ENCODE assay signal across 8 cellular contexts in the genomic region with DNA sequence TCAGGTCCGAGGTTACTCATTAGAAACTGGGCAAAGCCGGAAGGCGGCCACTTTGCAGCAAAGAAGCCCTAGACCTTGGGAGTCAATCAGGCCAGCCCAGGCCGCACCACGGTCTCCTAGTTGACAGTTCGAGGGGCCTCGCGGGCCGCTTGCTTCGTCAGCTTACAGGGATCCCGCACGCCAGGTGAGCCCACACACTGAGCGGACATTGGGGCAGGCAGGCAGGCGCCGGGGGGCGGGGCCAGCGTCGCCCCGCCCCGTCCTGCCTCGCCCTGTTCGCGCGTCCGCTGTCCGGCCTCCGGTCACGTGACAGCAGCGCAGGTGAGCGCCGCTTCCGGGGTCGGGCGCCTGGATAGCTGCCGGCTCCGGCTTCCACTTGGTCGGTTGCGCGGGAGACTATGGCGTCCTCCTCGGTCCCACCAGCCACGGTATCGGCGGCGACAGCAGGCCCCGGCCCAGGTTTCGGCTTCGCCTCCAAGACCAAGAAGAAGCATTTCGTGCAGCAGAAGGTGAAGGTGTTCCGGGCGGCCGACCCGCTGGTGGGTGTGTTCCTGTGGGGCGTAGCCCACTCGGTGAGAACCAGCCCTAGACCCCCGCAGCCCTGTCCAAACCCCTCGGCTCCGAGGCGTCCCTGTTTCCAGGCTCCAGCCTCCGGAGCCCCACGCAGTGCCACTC. TPM values are rescaled to one million over a fixed set of nuclear protein-coding genes. Genes with fewer than 3 reads are reported as not detected.
DNase-seq lines count a peak whose midpoint lies in the region; ATAC-seq and TF ChIP-seq lines count a peak whose summit lies in the region.

A gene (plus strand): TSS at position 301 of the 675 bp plus-strand sequence. CDS start 98 bp downstream, at position 399.

- peak within 1 kb of the TSS; percentile 77 for H3K27ac Mint-ChIP-seq in T-helper 2 cell treated with Interferon-gamma antibody and Interleukin-4, amounts not matched to agents 5 μg/mL and 100 μg/mL, for 36 hours

- H3K27me3 Mint-ChIP-seq in T-helper 2 cell treated with Interferon-gamma antibody and Interleukin-4, amounts not matched to agents 5 μg/mL and 100 μg/mL, for 36 hours (ENCODE audit: low read depth), result peaks cover 2% of the 10 kb centered on the region

- intact Hi-C loops in ascending aorta (cut with DNase I) (loop anchor here (2.0 kb wide), 2 partner anchors 20 to 30 kb away; a partner anchor contains a TSS), vagina (cut with DNase I) (no loop called here)

- H3K9ac ChIP-seq in rectal smooth muscle tissue (ENCODE audit: low read length), result peak within 1 kb of the TSS; percentile 82

- peak in 1 of 2 donors; percentile 35 for TF ChIP-seq POLR2A in vagina (IDR thresholded peaks at IDR 0.05)

- H3K27me3 ChIP-seq in ascending aorta, result no peaks in the 10 kb centered on the region
- no peaks in the 10 kb centered on the region for H3K27me3 ChIP-seq in rectal smooth muscle tissue (ENCODE audit: control insufficient read depth, insufficient read depth, low read length)
- H3K27me3 ChIP-seq in vagina, result no peaks in the 10 kb centered on the region

- H3K4me1 ChIP-seq in ascending aorta, result peaks cover 0 to 19% of the 10 kb centered on the region in 2 donors
- peaks cover 7% of the 10 kb centered on the region for H3K4me1 ChIP-seq in rectal smooth muscle tissue (ENCODE audit: control insufficient read depth, insufficient read depth, low read length)
- peaks cover 27% of the 10 kb centered on the region for H3K4me1 ChIP-seq in vagina

- peak; percentile 95 for ATAC-seq in GM18498 (IDR thresholded peaks at IDR 0.05; ENCODE audit: unreplicated experiment)
- ATAC-seq in HG02763 (IDR thresholded peaks at IDR 0.05; ENCODE audit: unreplicated experiment), result peak; percentile 95

- DNase-seq in NCI-H187 (lab: John Stamatoyannopoulos, UW) (peak; percentile 89), ascending aorta (ENCODE audit: low spot score in 2 of 2) (peak; percentile 53 to 86), hepatic stellate cell (ENCODE audit: low spot score) (peak; percentile 66), vagina (ENCODE audit: extremely low spot score in 2 of 2) (no peak)
- DNase-seq in T-helper 2 cell treated with Interferon-gamma antibody and Interleukin-4, amounts not matched to agents 5 μg/mL and 100 μg/mL, for 36 hours (ENCODE audit: low spot score), result peak; percentile 80

- H3K9me3 ChIP-seq in ascending aorta (no peaks in the 10 kb centered on the region), vagina (no peaks in the 10 kb centered on the region)

- H3K4me1 Mint-ChIP-seq in T-helper 2 cell treated with Interferon-gamma antibody and Interleukin-4, amounts not matched to agents 5 μg/mL and 100 μg/mL, for 36 hours (ENCODE audit: low read depth), result peaks cover 21% of the 10 kb centered on the region

- H3K36me3 ChIP-seq in ascending aorta, result peaks cover 8 to 18% of the 10 kb centered on the region in 2 donors
- peaks cover 6% of the 10 kb centered on the region for H3K36me3 ChIP-seq in rectal smooth muscle tissue (ENCODE audit: control insufficient read depth, insufficient read depth, low read length)
- H3K36me3 ChIP-seq in vagina, result peaks cover 0 to 5% of the 10 kb centered on the region in 2 donors

- no peaks in the 10 kb centered on the region for H3K9me3 Mint-ChIP-seq in T-helper 2 cell treated with Interferon-gamma antibody and Interleukin-4, amounts not matched to agents 5 μg/mL and 100 μg/mL, for 36 hours

- H3K36me3 Mint-ChIP-seq in T-helper 2 cell treated with Interferon-gamma antibody and Interleukin-4, amounts not matched to agents 5 μg/mL and 100 μg/mL, for 36 hours (ENCODE audit: low read depth), result peaks cover 10% of the 10 kb centered on the region

- H3K4me3 ChIP-seq in ascending aorta (peak within 1 kb of the TSS; percentile 79 to 99), rectal smooth muscle tissue (ENCODE audit: low read length) (peak within 1 kb of the TSS; percentile 97), vagina (peak within 1 kb of the TSS; percentile 84 to 95)

- peak within 1 kb of the TSS; percentile 82 to 89 for H3K27ac ChIP-seq in ascending aorta
- peak within 1 kb of the TSS; percentile 67 for H3K27ac ChIP-seq in rectal smooth muscle tissue (ENCODE audit: low read depth, low read length)
- H3K27ac ChIP-seq in vagina, result peak within 1 kb of the TSS; percentile 78

- H3K4me3 Mint-ChIP-seq in T-helper 2 cell treated with Interferon-gamma antibody and Interleukin-4, amounts not matched to agents 5 μg/mL and 100 μg/mL, for 36 hours, result peak within 1 kb of the TSS; percentile 86

- TF ChIP-seq CTCF in ascending aorta (IDR thresholded peaks at IDR 0.05), result no peak
- TF ChIP-seq CTCF in vagina (IDR thresholded peaks at IDR 0.05), result no peak

RNA-seq across cellular contexts. Expression of the gene that starts here (rescaled TPM):
- 153 TPM for total RNA-seq in ascending aorta
- total RNA-seq in vagina, result 16.7 TPM

Comparison
In these comparisons a context has a peak if more than half of its experiments do, and no peak if none do; other contexts are left out.
1. DNase-seq: peak in NCI-H187 (2 of 2), T-helper 2 cell treated with Interferon-gamma antibody and Interleukin-4, amounts not matched to agents 5 μg/mL and 100 μg/mL, for 36 hours (single experiment), ascending aorta (2 of 2) and hepatic stellate cell (single experiment); none in vagina (0 of 2).
2. Peak in every context shown above with its lines, with median percentiles within 50 percentile points of each other: H3K27ac ChIP-seq and H3K4me3 ChIP-seq.